11 cellular contexts compared by ENCODE assay signal in the genomic region with DNA sequence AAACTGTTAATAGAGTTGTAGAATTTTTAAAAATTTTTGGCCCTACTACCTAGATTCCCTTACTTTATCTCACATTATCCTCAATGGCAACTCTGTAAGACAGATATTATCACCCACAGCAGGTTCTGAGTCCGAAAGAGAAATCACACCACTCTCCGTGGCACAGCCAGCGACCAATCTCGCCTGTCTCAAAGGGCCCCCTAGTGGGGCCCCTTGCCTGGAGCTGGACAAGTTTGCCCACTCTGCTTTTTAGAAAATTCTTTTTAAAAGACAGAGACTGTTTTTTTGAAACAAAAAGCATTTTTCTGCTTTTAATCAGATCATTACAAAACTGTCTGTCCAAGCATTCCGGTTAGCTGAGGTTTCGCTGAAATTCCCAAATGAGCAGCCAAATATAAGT. TPM values are rescaled to one million over a fixed set of nuclear protein-coding genes. Genes with fewer than 3 reads are reported as not detected.
DNase-seq lines count a peak whose midpoint lies in the region; ATAC-seq, FAIRE-seq and TF ChIP-seq lines count a peak whose summit lies in the region.
"Had no signal": no experiment of that assay in that cellular context is flagged by ENCODE, and none has a peak within 500 bp of the region (broad histone marks: within the 10 kb centered on the region; RNA-seq: fewer than 3 reads in every experiment).

No MANE protein-coding gene starts in this region.

- no peak for DNase-seq in activated T-cell treated with anti-CD3 and anti-CD28 coated beads, Interleukin-2, amount 50 U/mL, for 72 hours
- no peak for DNase-seq in activated T-cell treated with anti-CD3 and anti-CD28 coated beads, Interleukin-2, amount 50 U/mL, for 4 hours
- DNase-seq in left ventricle myocardium superior (no peak), type B pancreatic cell (ENCODE audit: extremely low spot score, unreplicated experiment) (no peak), NCI-H510A treated with DMSO at 0.1 percent for 48 hours (lab: John Stamatoyannopoulos, UW) (no peak), frontal cortex (ENCODE audit: low spot score in 2 of 2) (no peak)
- no peak for DNase-seq in activated CD4-positive, CD25-positive, alpha-beta regulatory T cell (lab: John Stamatoyannopoulos, UW)
- DNase-seq: activated CD8-positive, alpha-beta memory T cell treated with anti-CD3 and anti-CD28 coated beads for 24 hours; NCI-H2081 treated with DMSO at 0.1 percent for 48 hours; uterus had no signal

- H3K27me3 Mint-ChIP-seq in activated T-cell treated with anti-CD3 and anti-CD28 coated beads, Interleukin-2, amount 50 U/mL, for 72 hours (ENCODE audit: low read depth), result no peaks in the 10 kb centered on the region
- H3K27me3 Mint-ChIP-seq in activated T-cell treated with anti-CD3 and anti-CD28 coated beads, Interleukin-2, amount 50 U/mL, for 4 hours (ENCODE audit: low read depth), result no peaks in the 10 kb centered on the region
- H3K27me3 Mint-ChIP-seq in activated T-helper 17 cell treated with anti-CD3 and anti-CD28 coated beads, Interleukin-2, amount 50 U/mL, for 72 hours, result no peaks in the 10 kb centered on the region
- H3K27me3 Mint-ChIP-seq in type B pancreatic cell, result no peaks in the 10 kb centered on the region

- H3K4me3 Mint-ChIP-seq in activated T-cell treated with anti-CD3 and anti-CD28 coated beads, Interleukin-2, amount 50 U/mL, for 72 hours, result no peak overlapping the region
- no peak overlapping the region for H3K4me3 Mint-ChIP-seq in activated T-cell treated with anti-CD3 and anti-CD28 coated beads, Interleukin-2, amount 50 U/mL, for 4 hours
- no peak overlapping the region for H3K4me3 Mint-ChIP-seq in activated T-helper 17 cell treated with anti-CD3 and anti-CD28 coated beads, Interleukin-2, amount 50 U/mL, for 72 hours
- no peak overlapping the region for H3K4me3 Mint-ChIP-seq in type B pancreatic cell

- H3K36me3 Mint-ChIP-seq in activated T-cell treated with anti-CD3 and anti-CD28 coated beads, Interleukin-2, amount 50 U/mL, for 72 hours (ENCODE audit: insufficient read depth in 2 of 2), result peaks cover 13 to 18% of the 10 kb centered on the region in 2 donors
- H3K36me3 Mint-ChIP-seq in activated T-cell treated with anti-CD3 and anti-CD28 coated beads, Interleukin-2, amount 50 U/mL, for 4 hours (ENCODE audit: insufficient read depth), result peaks cover 43% of the 10 kb centered on the region
- H3K36me3 Mint-ChIP-seq in activated T-helper 17 cell treated with anti-CD3 and anti-CD28 coated beads, Interleukin-2, amount 50 U/mL, for 72 hours (ENCODE audit: low read depth), result peaks cover 95% of the 10 kb centered on the region
- peaks cover 15% of the 10 kb centered on the region for H3K36me3 Mint-ChIP-seq in type B pancreatic cell

- peak overlapping the region; percentile 76 for H3K27ac Mint-ChIP-seq in activated T-cell treated with anti-CD3 and anti-CD28 coated beads, Interleukin-2, amount 50 U/mL, for 72 hours
- H3K27ac Mint-ChIP-seq in activated T-helper 17 cell treated with anti-CD3 and anti-CD28 coated beads, Interleukin-2, amount 50 U/mL, for 72 hours, result peak overlapping the region; percentile 18
- no peak overlapping the region for H3K27ac Mint-ChIP-seq in type B pancreatic cell

- no peaks in the 10 kb centered on the region for H3K4me1 Mint-ChIP-seq in activated T-cell treated with anti-CD3 and anti-CD28 coated beads, Interleukin-2, amount 50 U/mL, for 72 hours (ENCODE audit: low read depth)
- no peaks in the 10 kb centered on the region for H3K4me1 Mint-ChIP-seq in activated T-cell treated with anti-CD3 and anti-CD28 coated beads, Interleukin-2, amount 50 U/mL, for 4 hours (ENCODE audit: low read depth)
- no peaks in the 10 kb centered on the region for H3K4me1 Mint-ChIP-seq in activated T-helper 17 cell treated with anti-CD3 and anti-CD28 coated beads, Interleukin-2, amount 50 U/mL, for 72 hours
- H3K4me1 Mint-ChIP-seq in type B pancreatic cell (ENCODE audit: unreplicated experiment), result peaks cover 4% of the 10 kb centered on the region

- no peaks in the 10 kb centered on the region for H3K9me3 Mint-ChIP-seq in activated T-cell treated with anti-CD3 and anti-CD28 coated beads, Interleukin-2, amount 50 U/mL, for 72 hours
- no peaks in the 10 kb centered on the region for H3K9me3 Mint-ChIP-seq in activated T-cell treated with anti-CD3 and anti-CD28 coated beads, Interleukin-2, amount 50 U/mL, for 4 hours
- H3K9me3 Mint-ChIP-seq in activated T-helper 17 cell treated with anti-CD3 and anti-CD28 coated beads, Interleukin-2, amount 50 U/mL, for 72 hours, result no peaks in the 10 kb centered on the region
- H3K9me3 Mint-ChIP-seq in type B pancreatic cell, result no peaks in the 10 kb centered on the region

- peak; percentile 59 for TF ChIP-seq CTCF in type B pancreatic cell (conservative IDR thresholded peaks at IDR 0.05)

- FAIRE-seq in frontal cortex (lab: Jason Lieb, UNC), result no peak

- intact Hi-C loops in left ventricle myocardium superior (cut with micrococcal nuclease), result no loop called here

- no peak for ATAC-seq in activated T-cell treated with anti-CD3 and anti-CD28 coated beads, Interleukin-2, amount 50 U/mL, for 72 hours (replicated peaks in 1 of 2)
- ATAC-seq in activated T-cell treated with anti-CD3 and anti-CD28 coated beads, Interleukin-2, amount 50 U/mL, for 4 hours, result no peak
- ATAC-seq in activated T-helper 17 cell treated with anti-CD3 and anti-CD28 coated beads, Interleukin-2, amount 50 U/mL, for 72 hours (replicated peaks), result no peak
- peak; percentile 39 for ATAC-seq in left ventricle myocardium superior

RNA-seq across cellular contexts. Expression of a gene that starts 21.7 kb away (rescaled TPM):
- 100 to 1,000 TPM in 1 of 2 donors, 10 to 100 TPM in 1; 98.9 to 145 TPM for total RNA-seq in activated T-cell treated with anti-CD3 and anti-CD28 coated beads, Interleukin-2, amount 50 U/mL, for 72 hours
- total RNA-seq in activated T-cell treated with anti-CD3 and anti-CD28 coated beads, Interleukin-2, amount 50 U/mL, for 4 hours, result 10 to 100 TPM; 35.6 to 50.5 (median 36.6) TPM
- 10 to 100 TPM; 64.5 to 94.8 TPM for total RNA-seq in activated T-helper 17 cell treated with anti-CD3 and anti-CD28 coated beads, Interleukin-2, amount 50 U/mL, for 72 hours
- total RNA-seq in left ventricle myocardium superior (18.6 TPM), type B pancreatic cell (ENCODE audit: low replicate concordance) (18.9 and 20.7 TPM in 2 replicates), frontal cortex (3.7 TPM)
